ENCODE assay signal across 8 cellular contexts in genomic region chr17:20226814-20227482, GRCh38.
DNase-seq lines count a peak whose midpoint lies in the region; ATAC-seq and TF ChIP-seq lines count a peak whose summit lies in the region.

No MANE protein-coding gene starts in this region.

- H3K4me3 Mint-ChIP-seq in activated CD8-positive, alpha-beta memory T cell treated with anti-CD3 and anti-CD28 coated beads, Interleukin-2, amount 10 ng/mL, durations not matched to agents 7 days and 5 days = no peak overlapping the region
- no peak overlapping the region for H3K4me3 Mint-ChIP-seq in endothelial cell (ENCODE audit: unreplicated experiment)

- CTCF ChIA-PET in activated CD8-positive, alpha-beta memory T cell treated with anti-CD3 and anti-CD28 coated beads, Interleukin-2, amount 10 ng/mL, durations not matched to agents 7 days and 5 days (lab: Charles Lee) = interaction anchor here (0.7 to 3.8 kb wide), 21 partner anchors 9 to 249 kb away, joined by 3 to 45 read pairs (median 4); partner anchors contain the start of gene AKAP10

- H3K4me1 ChIP-seq in NT2/D1 (ENCODE audit: insufficient read depth, insufficient read length) = peaks cover 4% of the 10 kb centered on the region

- H3K36me3 Mint-ChIP-seq in activated CD8-positive, alpha-beta memory T cell treated with anti-CD3 and anti-CD28 coated beads, Interleukin-2, amount 10 ng/mL, durations not matched to agents 7 days and 5 days = no peaks in the 10 kb centered on the region
- H3K36me3 Mint-ChIP-seq in endothelial cell (ENCODE audit: low read depth, unreplicated experiment) = no peaks in the 10 kb centered on the region

- no peak overlapping the region for H3K27ac Mint-ChIP-seq in activated CD8-positive, alpha-beta memory T cell treated with anti-CD3 and anti-CD28 coated beads, Interleukin-2, amount 10 ng/mL, durations not matched to agents 7 days and 5 days
- no peak overlapping the region for H3K27ac Mint-ChIP-seq in endothelial cell (ENCODE audit: unreplicated experiment)

- H3K36me3 ChIP-seq in NT2/D1 (ENCODE audit: insufficient read depth, insufficient read length, low read length) = peaks cover 35% of the 10 kb centered on the region

- peak; percentile 88 for ATAC-seq in HG03571 (IDR thresholded peaks at IDR 0.05; ENCODE audit: unreplicated experiment)
- peak; percentile 97 for ATAC-seq in activated CD8-positive, alpha-beta memory T cell treated with anti-CD3 and anti-CD28 coated beads, Interleukin-2, amount 10 ng/mL, durations not matched to agents 7 days and 5 days
- ATAC-seq in GM21528 (IDR thresholded peaks at IDR 0.05; ENCODE audit: low FRiP score, unreplicated experiment) = no peak

- peak; percentile 85 for TF ChIP-seq CTCF in endothelial cell (IDR thresholded peaks at IDR 0.05; ENCODE audit: unreplicated experiment)

- peak; percentile 72 for DNase-seq in ELR (ENCODE audit: low read depth)
- DNase-seq in NT2/D1 (ENCODE audit: low read depth, low spot score) = peak; percentile 63
- DNase-seq in activated CD8-positive, alpha-beta memory T cell treated with anti-CD3 and anti-CD28 coated beads, Interleukin-2, amount 10 ng/mL, durations not matched to agents 7 days and 5 days = peak; percentile 83
- DNase-seq in endothelial cell (ENCODE audit: low spot score) = peak; percentile 89
- peak; percentile 92 for DNase-seq in midbrain (lab: John Stamatoyannopoulos, UW)
- DNase-seq in stimulated activated CD8-positive, alpha-beta memory T cell treated with anti-CD3 and anti-CD28 coated beads, Interleukin-2, amount 100 ng/mL, for 48 hours (ENCODE audit: low read depth in 2 of 2) = peak; percentile 60 to 70

- H3K4me1 Mint-ChIP-seq in activated CD8-positive, alpha-beta memory T cell treated with anti-CD3 and anti-CD28 coated beads, Interleukin-2, amount 10 ng/mL, durations not matched to agents 7 days and 5 days = peaks cover 8% of the 10 kb centered on the region
- H3K4me1 Mint-ChIP-seq in endothelial cell (ENCODE audit: unreplicated experiment) = peaks cover 5% of the 10 kb centered on the region

- H3K27me3 ChIP-seq in NT2/D1 (ENCODE audit: insufficient read depth, insufficient read length) = no peaks in the 10 kb centered on the region

- H3K9ac ChIP-seq in NT2/D1 (ENCODE audit: insufficient read length, low read depth) = no peak overlapping the region

- no peaks in the 10 kb centered on the region for H3K27me3 Mint-ChIP-seq in activated CD8-positive, alpha-beta memory T cell treated with anti-CD3 and anti-CD28 coated beads, Interleukin-2, amount 10 ng/mL, durations not matched to agents 7 days and 5 days
- peaks cover 2% of the 10 kb centered on the region for H3K27me3 Mint-ChIP-seq in endothelial cell (ENCODE audit: unreplicated experiment)

- no peaks in the 10 kb centered on the region for H3K9me3 Mint-ChIP-seq in activated CD8-positive, alpha-beta memory T cell treated with anti-CD3 and anti-CD28 coated beads, Interleukin-2, amount 10 ng/mL, durations not matched to agents 7 days and 5 days (ENCODE audit: low read depth)
- H3K9me3 Mint-ChIP-seq in endothelial cell (ENCODE audit: unreplicated experiment) = no peaks in the 10 kb centered on the region

- no peak overlapping the region for H3K4me3 ChIP-seq in NT2/D1 (ENCODE audit: insufficient read length, low read depth)

- H3K9me3 ChIP-seq in NT2/D1 (ENCODE audit: insufficient read depth, low read length) = no peaks in the 10 kb centered on the region
